ENCODE assay signal across 8 cellular contexts in genomic region chr2:201451330-201452057, GRCh38. TPM values are rescaled to one million over a fixed set of nuclear protein-coding genes. Genes with fewer than 3 reads are reported as not detected.
DNase-seq lines count a peak whose midpoint lies in the region; ATAC-seq, FAIRE-seq and TF ChIP-seq lines count a peak whose summit lies in the region.

A gene with protein sequence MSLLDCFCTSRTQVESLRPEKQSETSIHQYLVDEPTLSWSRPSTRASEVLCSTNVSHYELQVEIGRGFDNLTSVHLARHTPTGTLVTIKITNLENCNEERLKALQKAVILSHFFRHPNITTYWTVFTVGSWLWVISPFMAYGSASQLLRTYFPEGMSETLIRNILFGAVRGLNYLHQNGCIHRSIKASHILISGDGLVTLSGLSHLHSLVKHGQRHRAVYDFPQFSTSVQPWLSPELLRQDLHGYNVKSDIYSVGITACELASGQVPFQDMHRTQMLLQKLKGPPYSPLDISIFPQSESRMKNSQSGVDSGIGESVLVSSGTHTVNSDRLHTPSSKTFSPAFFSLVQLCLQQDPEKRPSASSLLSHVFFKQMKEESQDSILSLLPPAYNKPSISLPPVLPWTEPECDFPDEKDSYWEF (plus strand): TSS chr2:201451740. CDS start chr2:201454841, 3,101 bp downstream.
Gene TRAK2 (minus strand): TSS chr2:201451458. CDS start chr2:201420507, 30,951 bp downstream.

- peak within 1 kb of the TSS; percentile 74 to 83 (median 80) for H3K4me3 ChIP-seq in pancreas
- H3K4me3 ChIP-seq in tibial artery: peak within 1 kb of the TSS; percentile 70 to 88

- TF ChIP-seq CTCF in GM12873 (IDR thresholded peaks at IDR 0.05; ENCODE audit: insufficient read depth, low read depth, low read length, missing control alignments) (peak; percentile 25), pancreas (IDR thresholded peaks at IDR 0.05) (peak in 2 of 4 donors; percentile 10 to 21), tibial artery (IDR thresholded peaks at IDR 0.05) (peak; percentile 39 to 43)

- FAIRE-seq in pancreas (lab: Jason Lieb, UNC): no peak

- H3K4me1 ChIP-seq in pancreas: peaks cover 10 to 17% (median 14%) of the 10 kb centered on the region in 3 donors
- H3K4me1 ChIP-seq in tibial artery: peaks cover 0 to 44% (median 13%) of the 10 kb centered on the region in 4 donors

- ATAC-seq in HG02759 (IDR thresholded peaks at IDR 0.05; ENCODE audit: unreplicated experiment): peak; percentile 96
- ATAC-seq in Right ventricle myocardium inferior: peak; percentile 98
- peak; percentile 95 to 98 (median 97) for ATAC-seq in pancreas

- intact Hi-C loops in Right ventricle myocardium inferior (cut with DNase I): loop anchor here (1.0 to 10.0 kb wide), 4 partner anchors 18 to 217 kb away; partner anchors contain the start of gene TMEM237
- intact Hi-C loops in pancreas (cut with DNase I): loop anchor here in 1 of 3 donors (10.0 kb wide), 1 partner anchor 47 kb away; no protein-coding TSS in a partner anchor
- intact Hi-C loops in tibial artery (cut with DNase I; ENCODE audit: low total_unique reads): no loop called here

- H3K27me3 ChIP-seq in pancreas (no peaks in the 10 kb centered on the region), tibial artery (no peaks in the 10 kb centered on the region)

- H3K36me3 ChIP-seq in pancreas: no peaks in the 10 kb centered on the region
- H3K36me3 ChIP-seq in tibial artery: peaks cover 0 to 5% (median 0%) of the 10 kb centered on the region in 3 donors

- 1% methylated on average over 39 to 75 of the region's 75 CpGs for WGBS in pancreas, 2 donors

- H3K27ac ChIP-seq in pancreas: peak within 1 kb of the TSS; percentile 68 to 94 (median 86)
- H3K27ac ChIP-seq in tibial artery: peak within 1 kb of the TSS; percentile 83 to 95

- H3K9me3 ChIP-seq in pancreas (no peaks in the 10 kb centered on the region), tibial artery (no peaks in the 10 kb centered on the region)

- DNase-seq in NCI-H1417 (lab: John Stamatoyannopoulos, UW): peak; percentile 88 to 96 (median 96)
- DNase-seq in SW 1271 (lab: John Stamatoyannopoulos, UW): peak; percentile 83 to 94
- peak; percentile 89 for DNase-seq in activated naive CD8-positive, alpha-beta T cell treated with anti-CD3 and anti-CD28 coated beads, Interleukin-2, amount 50 U/mL, for 16 hours (ENCODE audit: low read depth, low spot score)
- peak; percentile 97 for DNase-seq in Right ventricle myocardium inferior (ENCODE audit: missing footprints)
- peak; percentile 91 to 97 (median 94) for DNase-seq in pancreas
- DNase-seq in tibial artery: peak; percentile 95 to 97

RNA-seq across cellular contexts. Expression of the first gene that starts in this region (rescaled TPM):
- total RNA-seq in Right ventricle myocardium inferior (79.1 TPM), pancreas (10 to 100 TPM in 5 of 6 donors, 1 to 10 TPM in 1; 8.1 to 13.9 (median 11.2) TPM)
- polyA plus RNA-seq in pancreas: 10 to 100 TPM; 12.2 to 19.1 TPM

RNA-seq across cellular contexts. Expression of gene TRAK2, which starts in this region (rescaled TPM):
- total RNA-seq in Right ventricle myocardium inferior (163 TPM), pancreas (10 to 100 TPM; 17.0 to 33.6 (median 20.4) TPM)
- polyA plus RNA-seq in pancreas: 1 to 10 TPM; 8.9 to 9.7 TPM

Comparison
In these comparisons a context has a peak if more than half of its experiments do, and no peak if none do; other contexts are left out.
1. Peak in every context shown above with its lines: DNase-seq, ATAC-seq, H3K4me3 ChIP-seq and H3K27ac ChIP-seq.